Comparison of ENCODE assay signal across 22 cellular contexts in the genomic region with DNA sequence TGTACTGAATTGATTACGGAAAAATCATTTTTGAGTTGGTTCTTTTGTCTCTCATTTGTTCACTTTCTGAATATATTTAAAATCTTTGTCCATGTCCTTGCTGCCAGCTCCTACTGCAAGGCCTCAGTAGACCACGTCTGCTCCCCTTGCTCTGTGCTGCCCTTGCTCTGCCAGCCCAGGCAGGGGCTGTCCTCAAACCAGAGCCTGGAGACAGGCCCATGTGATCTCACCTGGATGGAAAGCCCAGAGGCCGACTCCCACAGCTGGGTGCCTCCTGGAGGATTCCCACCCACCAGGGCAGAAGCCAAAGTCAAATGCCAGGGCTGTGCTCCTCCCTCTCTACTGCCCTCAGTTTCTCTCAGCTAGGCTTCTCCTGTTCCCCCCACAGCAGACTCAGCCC.
"Had no signal": no experiment of that assay in that cellular context is flagged by ENCODE, and none has a peak within 500 bp of the region (broad histone marks: within the 10 kb centered on the region; RNA-seq: fewer than 3 reads in every experiment).

No MANE protein-coding gene starts in this region.

- H3K4me1 ChIP-seq: parathyroid adenoma, psoas muscle, right lobe of liver, sigmoid colon, thyroid gland, tibial nerve, vagina had no signal

- DNase-seq: occipital lobe; ovary; sigmoid colon; stimulated activated CD4-positive, alpha-beta T cell treated with anti-CD3 and anti-CD28 coated beads, Interleukin-2, amount 100 ng/mL, for 48 hours; stimulated activated CD4-positive, alpha-beta T cell treated with anti-CD3 and anti-CD28 coated beads, Interleukin-4, amount 100 ng/mL, for 24 hours; stimulated activated naive B cell treated with anti-CD40 and anti-IgM and Interleukin-4, amounts not matched to agents 10 μg/mL and 1 μg/mL and 100 μg/mL, for 72 hours; stimulated activated naive CD4-positive, alpha-beta T cell treated with Interleukin-2 at 50 U/mL for 16 hours had no signal

- H3K9ac ChIP-seq: parathyroid adenoma had no signal

- ATAC-seq: psoas muscle; stimulated activated naive B cell treated with anti-CD40 and anti-IgM and Interleukin-4, amounts not matched to agents 10 μg/mL and 1 μg/mL and 100 μg/mL, for 72 hours had no signal

- H3K4me3 ChIP-seq: ovary, psoas muscle, right lobe of liver, sigmoid colon, stomach, thoracic aorta, thyroid gland, tibial nerve, upper lobe of left lung, vagina had no signal

- H3K4me1 Mint-ChIP-seq: neural crest cell; stimulated activated effector memory CD8-positive, alpha-beta T cell treated with anti-CD3 and anti-CD28 coated beads, Interleukin-12 subunit alpha, Interleukin-12 subunit beta, amount 100 ng/mL, for 72 hours; stimulated activated naive B cell treated with anti-CD40 and anti-IgM and Interleukin-4, amounts not matched to agents 10 μg/mL and 1 μg/mL and 100 μg/mL, for 72 hours had no signal

- H3K36me3 Mint-ChIP-seq: natural killer cell treated with Interleukin-12 subunit alpha and Interleukin-12 subunit beta and Interleukin-15 and Interleukin-18, amount 100 ng/mL, for 72 hours; stimulated activated effector memory CD8-positive, alpha-beta T cell treated with anti-CD3 and anti-CD28 coated beads, Interleukin-12 subunit alpha, Interleukin-12 subunit beta, amount 100 ng/mL, for 72 hours; stimulated activated naive B cell treated with anti-CD40 and anti-IgM and Interleukin-4, amounts not matched to agents 10 μg/mL and 1 μg/mL and 100 μg/mL, for 72 hours had no signal

- H3K36me3 ChIP-seq: ovary, right lobe of liver, sigmoid colon, stomach, thoracic aorta, thyroid gland, tibial nerve, upper lobe of left lung, vagina had no signal

- H3K27me3 Mint-ChIP-seq: stimulated activated naive CD8-positive, alpha-beta T cell treated with anti-CD3 and anti-CD28 coated beads, Interleukin-15, Interleukin-2, amounts not matched to agents 100 ng/mL and 50 ng/mL, for 24 hours had no signal

- H3K79me2 ChIP-seq: parathyroid adenoma had no signal

- H3K9me3 ChIP-seq: ovary, psoas muscle, right lobe of liver, sigmoid colon, stomach, thoracic aorta, thyroid gland, tibial nerve, upper lobe of left lung, vagina had no signal

- H3K27ac ChIP-seq: ovary, parathyroid adenoma, psoas muscle, right lobe of liver, sigmoid colon, stomach, thoracic aorta, thyroid gland, tibial nerve, upper lobe of left lung, vagina had no signal

- H3K4me3 Mint-ChIP-seq: natural killer cell treated with Interleukin-12 subunit alpha and Interleukin-12 subunit beta and Interleukin-15 and Interleukin-18, amount 100 ng/mL, for 72 hours; nephron progenitor cell; neural crest cell; stimulated activated effector memory CD8-positive, alpha-beta T cell treated with anti-CD3 and anti-CD28 coated beads, Interleukin-12 subunit alpha, Interleukin-12 subunit beta, amount 100 ng/mL, for 72 hours; stimulated activated naive B cell treated with anti-CD40 and anti-IgM and Interleukin-4, amounts not matched to agents 10 μg/mL and 1 μg/mL and 100 μg/mL, for 72 hours; stimulated activated naive CD8-positive, alpha-beta T cell treated with anti-CD3 and anti-CD28 coated beads, Interleukin-15, Interleukin-2, amounts not matched to agents 100 ng/mL and 50 ng/mL, for 24 hours had no signal

- H3K27me3 ChIP-seq: ovary, right lobe of liver, sigmoid colon, stomach, thyroid gland, tibial nerve, upper lobe of left lung, vagina had no signal

- H3K27ac Mint-ChIP-seq: natural killer cell treated with Interleukin-12 subunit alpha and Interleukin-12 subunit beta and Interleukin-15 and Interleukin-18, amount 100 ng/mL, for 72 hours; nephron progenitor cell; progenitor cell of endocrine pancreas; stimulated activated effector memory CD8-positive, alpha-beta T cell treated with anti-CD3 and anti-CD28 coated beads, Interleukin-12 subunit alpha, Interleukin-12 subunit beta, amount 100 ng/mL, for 72 hours; stimulated activated naive B cell treated with anti-CD40 and anti-IgM and Interleukin-4, amounts not matched to agents 10 μg/mL and 1 μg/mL and 100 μg/mL, for 72 hours; stimulated activated naive CD8-positive, alpha-beta T cell treated with anti-CD3 and anti-CD28 coated beads, Interleukin-15, Interleukin-2, amounts not matched to agents 100 ng/mL and 50 ng/mL, for 24 hours had no signal

- H2AFZ ChIP-seq: parathyroid adenoma had no signal

- H3K9me3 Mint-ChIP-seq: stimulated activated naive CD8-positive, alpha-beta T cell treated with anti-CD3 and anti-CD28 coated beads, Interleukin-15, Interleukin-2, amounts not matched to agents 100 ng/mL and 50 ng/mL, for 24 hours had no signal
